9 cellular contexts compared by ENCODE assay signal in the genomic region with DNA sequence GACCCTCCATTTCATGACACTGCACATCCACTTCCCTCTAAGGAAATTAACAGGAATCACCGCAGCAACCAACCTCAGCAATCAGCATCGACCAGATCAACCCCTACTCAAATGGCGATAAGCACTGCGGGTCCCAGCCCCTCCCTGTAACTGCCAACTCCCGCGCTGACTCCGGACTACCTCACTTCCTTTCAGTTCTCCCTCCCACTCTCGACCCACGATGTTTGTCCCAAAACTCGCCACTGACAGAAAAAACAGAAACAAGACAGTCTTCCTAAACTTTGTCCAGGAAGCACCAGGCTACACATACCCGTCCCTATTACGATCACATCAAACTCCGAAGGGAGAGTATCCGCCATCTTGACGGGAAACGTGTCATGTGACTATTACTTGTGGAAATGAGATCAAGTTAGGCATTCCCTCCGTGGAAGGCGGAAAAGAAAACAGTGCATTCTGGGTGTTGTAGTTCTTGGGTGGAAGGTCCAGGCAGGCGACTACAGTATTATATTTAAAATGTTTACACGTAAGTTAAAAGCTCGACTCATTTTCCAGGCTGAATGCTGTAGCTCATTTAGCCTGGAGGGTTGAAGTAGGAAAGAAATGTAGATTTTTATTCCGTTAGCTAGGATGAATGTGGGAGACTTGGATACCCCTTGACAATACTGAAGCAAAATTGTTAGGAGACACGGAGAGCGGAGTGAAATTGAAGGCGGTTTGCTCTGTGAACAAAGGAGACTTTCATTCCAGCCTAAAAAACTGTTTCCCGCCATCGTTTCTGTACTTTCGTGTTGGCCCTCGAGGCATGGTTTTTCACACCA. TPM values are rescaled to one million over a fixed set of nuclear protein-coding genes. Genes with fewer than 3 reads are reported as not detected.
DNase-seq lines count a peak whose midpoint lies in the region; ATAC-seq and TF ChIP-seq lines count a peak whose summit lies in the region.
"Had no signal": no experiment of that assay in that cellular context is flagged by ENCODE, and none has a peak within 500 bp of the region (broad histone marks: within the 10 kb centered on the region; RNA-seq: fewer than 3 reads in every experiment).

A gene with protein sequence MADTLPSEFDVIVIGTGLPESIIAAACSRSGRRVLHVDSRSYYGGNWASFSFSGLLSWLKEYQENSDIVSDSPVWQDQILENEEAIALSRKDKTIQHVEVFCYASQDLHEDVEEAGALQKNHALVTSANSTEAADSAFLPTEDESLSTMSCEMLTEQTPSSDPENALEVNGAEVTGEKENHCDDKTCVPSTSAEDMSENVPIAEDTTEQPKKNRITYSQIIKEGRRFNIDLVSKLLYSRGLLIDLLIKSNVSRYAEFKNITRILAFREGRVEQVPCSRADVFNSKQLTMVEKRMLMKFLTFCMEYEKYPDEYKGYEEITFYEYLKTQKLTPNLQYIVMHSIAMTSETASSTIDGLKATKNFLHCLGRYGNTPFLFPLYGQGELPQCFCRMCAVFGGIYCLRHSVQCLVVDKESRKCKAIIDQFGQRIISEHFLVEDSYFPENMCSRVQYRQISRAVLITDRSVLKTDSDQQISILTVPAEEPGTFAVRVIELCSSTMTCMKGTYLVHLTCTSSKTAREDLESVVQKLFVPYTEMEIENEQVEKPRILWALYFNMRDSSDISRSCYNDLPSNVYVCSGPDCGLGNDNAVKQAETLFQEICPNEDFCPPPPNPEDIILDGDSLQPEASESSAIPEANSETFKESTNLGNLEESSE (minus strand): TSS at position 385 of the 818 bp plus-strand sequence. CDS start 26 bp downstream, at position 359.

- no peaks in the 10 kb centered on the region for H3K27me3 ChIP-seq in endocrine pancreas (ENCODE audit: control insufficient read depth, insufficient read depth, low read length)

- CTCF ChIA-PET in AG04449 (lab: Yijun Ruan, JAX) = no interaction called here
- CTCF ChIA-PET in activated CD4-positive, alpha-beta T cell treated with anti-CD3 and anti-CD28 coated beads, Interleukin-2, amount 10 ng/mL, durations not matched to agents 7 days and 5 days (lab: Charles Lee) = no interaction called here

- H3K4me3 Mint-ChIP-seq in activated CD4-positive, alpha-beta T cell treated with anti-CD3 and anti-CD28 coated beads, Interleukin-2, amount 10 ng/mL, durations not matched to agents 7 days and 5 days = no peak within 1 kb of the TSS

- POLR2A ChIA-PET in AG04449 (lab: Yijun Ruan, JAX) = no interaction called here
- POLR2A ChIA-PET in activated CD4-positive, alpha-beta T cell treated with anti-CD3 and anti-CD28 coated beads, Interleukin-2, amount 10 ng/mL, durations not matched to agents 7 days and 5 days (lab: Charles Lee) = no interaction called here

- peaks cover 5% of the 10 kb centered on the region for H3K36me3 Mint-ChIP-seq in activated CD4-positive, alpha-beta T cell treated with anti-CD3 and anti-CD28 coated beads, Interleukin-2, amount 10 ng/mL, durations not matched to agents 7 days and 5 days (ENCODE audit: low read depth)
- H3K36me3 Mint-ChIP-seq: IgD-negative memory B cell had no signal

- H3K4me1 ChIP-seq in endocrine pancreas (ENCODE audit: control insufficient read depth, insufficient read depth, low read length) = peaks cover 5% of the 10 kb centered on the region

- no peak for TF ChIP-seq CTCF in AG04449 (IDR thresholded peaks at IDR 0.05; ENCODE audit: insufficient read depth, low read length, missing control alignments)

- no peaks in the 10 kb centered on the region for H3K36me3 ChIP-seq in endocrine pancreas (ENCODE audit: control insufficient read depth, insufficient read depth, low read length)

- no peaks in the 10 kb centered on the region for H3K9me3 Mint-ChIP-seq in activated CD4-positive, alpha-beta T cell treated with anti-CD3 and anti-CD28 coated beads, Interleukin-2, amount 10 ng/mL, durations not matched to agents 7 days and 5 days

- H3K4me1 Mint-ChIP-seq in activated CD4-positive, alpha-beta T cell treated with anti-CD3 and anti-CD28 coated beads, Interleukin-2, amount 10 ng/mL, durations not matched to agents 7 days and 5 days = peaks cover 12% of the 10 kb centered on the region

- ATAC-seq in GM19324 (IDR thresholded peaks at IDR 0.05; ENCODE audit: low FRiP score, unreplicated experiment) (peak; percentile 98), HG03469 (IDR thresholded peaks at IDR 0.05; ENCODE audit: unreplicated experiment) (peak; percentile 99)

- peak within 1 kb of the TSS; percentile 97 for H3K9ac ChIP-seq in endocrine pancreas (ENCODE audit: control insufficient read depth, insufficient read depth, low read length)

- DNase-seq in AG04449 (ENCODE audit: low read depth, low spot score) (peak; percentile 26), mesenteric fat pad (ENCODE audit: low spot score) (no peak), SHP77 (lab: John Stamatoyannopoulos, UW) (no peak)
- DNase-seq in activated CD4-positive, alpha-beta T cell treated with anti-CD3 and anti-CD28 coated beads, Interleukin-2, amount 10 ng/mL, durations not matched to agents 7 days and 5 days = peak; percentile 72
- peak; percentile 15 to 22 for DNase-seq in stimulated activated CD8-positive, alpha-beta memory T cell treated with anti-CD3 and anti-CD28 coated beads, Interleukin-15, amount 100 ng/mL, for 48 hours (ENCODE audit: low read depth in 2 of 2)

- no peak within 1 kb of the TSS for H3K27ac Mint-ChIP-seq in activated CD4-positive, alpha-beta T cell treated with anti-CD3 and anti-CD28 coated beads, Interleukin-2, amount 10 ng/mL, durations not matched to agents 7 days and 5 days

- peak within 1 kb of the TSS; percentile 69 for H3K4me3 ChIP-seq in AG04449 (ENCODE audit: low read depth, low read length)
- peak within 1 kb of the TSS; percentile 98 for H3K4me3 ChIP-seq in endocrine pancreas (ENCODE audit: control insufficient read depth, insufficient read depth, low read length)

- H3K9me3 ChIP-seq in endocrine pancreas (ENCODE audit: control insufficient read depth, low read length) = no peaks in the 10 kb centered on the region

- peaks cover 2% of the 10 kb centered on the region for H3K27me3 Mint-ChIP-seq in activated CD4-positive, alpha-beta T cell treated with anti-CD3 and anti-CD28 coated beads, Interleukin-2, amount 10 ng/mL, durations not matched to agents 7 days and 5 days

RNA-seq across cellular contexts. Expression of the gene that starts here (rescaled TPM):
- 10 to 100 TPM; 16.7 to 18.3 TPM for total RNA-seq in activated CD4-positive, alpha-beta T cell treated with anti-CD3 and anti-CD28 coated beads, Interleukin-2, amount 10 ng/mL, durations not matched to agents 7 days and 5 days
- 23.3 TPM for total RNA-seq in mesenteric fat pad

Comparison
In these comparisons a context has a peak if more than half of its experiments do, and no peak if none do; other contexts are left out.
1. DNase-seq: peak in AG04449 (single experiment), activated CD4-positive, alpha-beta T cell treated with anti-CD3 and anti-CD28 coated beads, Interleukin-2, amount 10 ng/mL, durations not matched to agents 7 days and 5 days (single experiment) and stimulated activated CD8-positive, alpha-beta memory T cell treated with anti-CD3 and anti-CD28 coated beads, Interleukin-15, amount 100 ng/mL, for 48 hours (2 of 2); none in mesenteric fat pad (single experiment) and SHP77 (0 of 2).